In genomic region chr17:66446419-66446818, GRCh38 we compare ENCODE assay signal across 1 cellular context.
TF ChIP-seq lines count a peak whose summit lies in the region.

No MANE protein-coding gene starts in this region.

TF ChIP-seq in IMR-90, 13 proteins besides CTCF, POLR2A, EP300 and RAD21:
- TF ChIP-seq SMC3 (IDR thresholded peaks at IDR 0.05; ENCODE audit: low read depth, low read length) (no peak), CEBPB (IDR thresholded peaks at IDR 0.05; ENCODE audit: low read depth, low read length) (no peak), MAZ (IDR thresholded peaks at IDR 0.05; ENCODE audit: borderline replicate concordance, low read depth, low read length) (no peak), USF2 (IDR thresholded peaks at IDR 0.05; ENCODE audit: low read depth, low read length) (no peak), FOS (IDR thresholded peaks at IDR 0.05; ENCODE audit: low read depth, low read length) (no peak), BHLHE40 (IDR thresholded peaks at IDR 0.05; ENCODE audit: low read depth, low read length) (no peak), MAFK (IDR thresholded peaks at IDR 0.05; ENCODE audit: low read depth, low read length) (no peak), MXI1 (IDR thresholded peaks at IDR 0.05; ENCODE audit: borderline replicate concordance, low read depth, low read length) (no peak), NFE2L2 (IDR thresholded peaks at IDR 0.05; ENCODE audit: low read depth, low read length) (no peak), RCOR1 (IDR thresholded peaks at IDR 0.05; ENCODE audit: insufficient replicate concordance, low read length) (no peak), CHD1 (IDR thresholded peaks at IDR 0.05; ENCODE audit: low read depth, low read length) (no peak), ELK1 (IDR thresholded peaks at IDR 0.05; ENCODE audit: borderline replicate concordance, low read depth, low read length) (no peak), RFX5 (IDR thresholded peaks at IDR 0.05; ENCODE audit: low read depth, low read length) (no peak)
TF ChIP-seq in IMR-90: peak in this region for 0.
